ENCODE assay signal across 22 cellular contexts in genomic region chr15:57384816-57385215, GRCh38.
DNase-seq lines count a peak whose midpoint lies in the region; ATAC-seq lines count a peak whose summit lies in the region.
"Had no signal": no experiment of that assay in that cellular context is flagged by ENCODE, and none has a peak within 500 bp of the region (broad histone marks: within the 10 kb centered on the region; RNA-seq: fewer than 3 reads in every experiment).

No MANE protein-coding gene starts in this region.

- no peak overlapping the region for H3K27ac ChIP-seq in substantia nigra (ENCODE audit: low read depth, low read length, poor library complexity, severe bottlenecking)
- H3K27ac ChIP-seq: parathyroid adenoma, tibial artery had no signal

- peak; percentile 20 for DNase-seq in AG08396 (ENCODE audit: low spot score)
- peak; percentile 89 for DNase-seq in NCI-H226
- DNase-seq in dedifferentiated amniotic fluid mesenchymal stem cell (ENCODE audit: extremely low spot score) = peak; percentile 45
- peak; percentile 35 for DNase-seq in kidney glomerular epithelial cell (lab: John Stamatoyannopoulos, UW)
- no peak for DNase-seq in substantia nigra (lab: John Stamatoyannopoulos, UW)
- no peak for DNase-seq in pons (ENCODE audit: low spot score)
- no peak for DNase-seq in NCI-H128 (lab: John Stamatoyannopoulos, UW; ENCODE audit: unreplicated experiment)
- DNase-seq: activated B cell treated with CpG ODN at 0.5 μM for 24 hours; activated CD4-positive, alpha-beta memory T cell treated with anti-CD3 and anti-CD28 coated beads for 36 hours; activated gamma-delta T cell treated with Interleukin-2 at 50 U/mL for 16 hours; Karpas-422; mammary epithelial cell; NCI-H1048; NCI-H2081 treated with DMSO at 0.1 percent for 48 hours; NCI-H510A; NK-92 treated with Interleukin-12 subunit alpha and Interleukin-12 subunit beta, amount 100 ng/mL, for 24 hours; stimulated activated CD4-positive, alpha-beta T cell treated with anti-CD3 and anti-CD28 coated beads, Interleukin-2, amount 100 ng/mL, for 24 hours; stimulated activated naive CD4-positive, alpha-beta T cell; tibial artery had no signal

- no peak for ATAC-seq in GM21360 (IDR thresholded peaks at IDR 0.05; ENCODE audit: unreplicated experiment)
- ATAC-seq: SK-N-SH treated with all-trans-retinoic acid at 6 μM for 48 hours had no signal

Comparison
In these comparisons a context has a peak if more than half of its experiments do, and no peak if none do; other contexts are left out.
1. DNase-seq: peak in AG08396 (single experiment), NCI-H226 (single experiment), dedifferentiated amniotic fluid mesenchymal stem cell (single experiment) and kidney glomerular epithelial cell (single experiment); none in substantia nigra (0 of 49), pons (single experiment) and NCI-H128 (single experiment).